Comparison of ENCODE assay signal across 9 cellular contexts in genomic region chr10:89389254-89389653, GRCh38. TPM values are rescaled to one million over a fixed set of nuclear protein-coding genes. Genes with fewer than 3 reads are reported as not detected.
DNase-seq lines count a peak whose midpoint lies in the region; ATAC-seq and TF ChIP-seq lines count a peak whose summit lies in the region.
"Had no signal": no experiment of that assay in that cellular context is flagged by ENCODE, and none has a peak within 500 bp of the region (broad histone marks: within the 10 kb centered on the region; RNA-seq: fewer than 3 reads in every experiment).

No MANE protein-coding gene starts in this region.

- H3K4me3 ChIP-seq in AG04450 (ENCODE audit: low read depth, low read length) (no peak overlapping the region), GM12875 (ENCODE audit: low read depth, low read length) (no peak overlapping the region), RWPE2 (ENCODE audit: severe bottlenecking) (no peak overlapping the region), hepatocyte (no peak overlapping the region)

- WGBS in hepatocyte (ENCODE audit: low lambda C conversion rate, missing lambda C conversion rate) = 95% methylated on average over 1 of the region's 1 CpG

- TF ChIP-seq CTCF in AG04450 (IDR thresholded peaks at IDR 0.05; ENCODE audit: low read depth, low read length) (peak; percentile 52), GM12875 (IDR thresholded peaks at IDR 0.05; ENCODE audit: borderline replicate concordance, insufficient read depth, low read depth, low read length) (peak; percentile 29; the same call in 1 of the 2 replicates), RWPE2 (IDR thresholded peaks at IDR 0.05; ENCODE audit: poor library complexity, severe bottlenecking) (peak; percentile 73), hepatocyte (IDR thresholded peaks at IDR 0.05; ENCODE audit: poor library complexity) (peak; percentile 50)

- DNase-seq in AG04450 (ENCODE audit: low read depth, low spot score) = no peak
- no peak for DNase-seq in RWPE2 (ENCODE audit: low spot score)
- peak; percentile 37 for DNase-seq in hepatocyte (ENCODE audit: low spot score)
- DNase-seq in mucosa of gallbladder (ENCODE audit: low spot score) = no peak
- DNase-seq in GDM1 (lab: John Stamatoyannopoulos, UW) = no peak
- no peak for DNase-seq in NCI-H187 treated with DMSO at 0.1 percent for 48 hours (lab: John Stamatoyannopoulos, UW)

- CTCF ChIA-PET in AG04450 (lab: Charles Lee) = interaction anchor here (0.6 to 3.0 kb wide), 5 partner anchors 20 to 449 kb away, joined by 3 to 16 read pairs (median 3); no protein-coding TSS in a partner anchor

- no peaks in the 10 kb centered on the region for H4K20me1 ChIP-seq in hepatocyte (ENCODE audit: insufficient read depth, poor library complexity, severe bottlenecking)

- H3K9me2 ChIP-seq in hepatocyte (replicated peaks; ENCODE audit: insufficient read depth) = no peaks in the 10 kb centered on the region

- H3K27ac ChIP-seq in AG04450 (ENCODE audit: low read depth, low read length) (no peak overlapping the region), RWPE2 (ENCODE audit: poor library complexity, severe bottlenecking) (no peak overlapping the region), hepatocyte (no peak overlapping the region)

- H3K4me1 ChIP-seq in RWPE2 (ENCODE audit: insufficient read depth, poor library complexity, severe bottlenecking) = peaks cover 17% of the 10 kb centered on the region
- H3K4me1 ChIP-seq in hepatocyte (ENCODE audit: insufficient read depth) = peaks cover 6% of the 10 kb centered on the region

- H3K36me3 ChIP-seq in RWPE2 (ENCODE audit: low read depth) (no peaks in the 10 kb centered on the region), hepatocyte (replicated peaks; ENCODE audit: insufficient read depth, low read depth) (no peaks in the 10 kb centered on the region)

- ATAC-seq in RWPE2 (ENCODE audit: low read depth) (peak; percentile 43; the same call in 1 of the 3 replicates), HG02973 (IDR thresholded peaks at IDR 0.05; ENCODE audit: unreplicated experiment) (no peak)

- H3K79me2 ChIP-seq in hepatocyte = peaks cover 5% of the 10 kb centered on the region

- no peak overlapping the region for H2AFZ ChIP-seq in hepatocyte

- no peaks in the 10 kb centered on the region for H3K27me3 ChIP-seq in AG04450 (ENCODE audit: control insufficient read depth, insufficient read depth, low read length)
- no peaks in the 10 kb centered on the region for H3K27me3 ChIP-seq in RWPE2 (ENCODE audit: insufficient read depth, poor library complexity, severe bottlenecking)
- H3K27me3 ChIP-seq in hepatocyte = no peaks in the 10 kb centered on the region

- POLR2A ChIA-PET in AG04450 (lab: Yijun Ruan, JAX) = no interaction called here

- H3K4me2 ChIP-seq in hepatocyte = no peak overlapping the region

- H3K9me3 ChIP-seq in AG04450 (ENCODE audit: control insufficient read depth, insufficient read depth, low read length) = no peaks in the 10 kb centered on the region
- H3K9me3 ChIP-seq in RWPE2 (ENCODE audit: severe bottlenecking) = no peaks in the 10 kb centered on the region
- H3K9me3 ChIP-seq in hepatocyte (ENCODE audit: low read depth) = no peaks in the 10 kb centered on the region

RNA-seq across cellular contexts. Expression of gene IFIT1, which starts 3.2 kb away (rescaled TPM):
- 24.3 and 32.8 TPM in 2 replicates for polyA plus RNA-seq in AG04450 (2011; rRNA removed)
- polyA minus RNA-seq in AG04450 (2011; rRNA and poly(A)+ RNA removed) = 8.0 and 13.1 TPM in 2 replicates
- 14.7 and 15.1 TPM in 2 replicates for total RNA-seq in hepatocyte
- polyA plus RNA-seq in hepatocyte = 5.6 and 8.2 TPM in 2 replicates
- 14.4 TPM for total RNA-seq in mucosa of gallbladder

RNA-seq across cellular contexts. Expression of gene IFIT1B, which starts 11.4 kb away (rescaled TPM):
- not detected in 2 replicates for polyA plus RNA-seq in AG04450 (2011; rRNA removed)
- not detected in 2 replicates for polyA minus RNA-seq in AG04450 (2011; rRNA and poly(A)+ RNA removed)
- total RNA-seq in hepatocyte = not detected in 2 replicates
- not detected in 2 replicates for polyA plus RNA-seq in hepatocyte
- not detected for total RNA-seq in mucosa of gallbladder
- polyA plus RNA-seq: esophagus had no signal

RNA-seq across cellular contexts. Expression of gene IFIT5, which starts 25.1 kb away (rescaled TPM):
- polyA plus RNA-seq in AG04450 (2011; rRNA removed) = 11.2 and 14.9 TPM in 2 replicates
- 7.9 and 12.5 TPM in 2 replicates for polyA minus RNA-seq in AG04450 (2011; rRNA and poly(A)+ RNA removed)
- 17.1 and 17.5 TPM in 2 replicates for total RNA-seq in hepatocyte
- polyA plus RNA-seq in hepatocyte = 6.5 and 7.3 TPM in 2 replicates
- 14.7 TPM for total RNA-seq in mucosa of gallbladder
